Comparison of ENCODE assay signal across 10 cellular contexts in genomic region chr6:37502703-37503485, GRCh38. TPM values are rescaled to one million over a fixed set of nuclear protein-coding genes. Genes with fewer than 3 reads are reported as not detected.
DNase-seq lines count a peak whose midpoint lies in the region; ATAC-seq and TF ChIP-seq lines count a peak whose summit lies in the region.
"Had no signal": no experiment of that assay in that cellular context is flagged by ENCODE, and none has a peak within 500 bp of the region (broad histone marks: within the 10 kb centered on the region; RNA-seq: fewer than 3 reads in every experiment).

No MANE protein-coding gene starts in this region.

- H3K27ac Mint-ChIP-seq in CD8-positive, alpha-beta T cell, result peak overlapping the region; percentile 98
- H3K27ac Mint-ChIP-seq in T-helper 2 cell treated with Interferon-gamma antibody and Interleukin-4, amounts not matched to agents 5 μg/mL and 100 μg/mL, for 36 hours, result peak overlapping the region; percentile 95
- H3K27ac Mint-ChIP-seq in Caco-2 (ENCODE audit: unreplicated experiment), result no peak overlapping the region

- peaks cover 91% of the 10 kb centered on the region for H3K4me1 ChIP-seq in CD8-positive, alpha-beta T cell (ENCODE audit: insufficient read depth, low read length)
- H3K4me1 ChIP-seq in Loucy (ENCODE audit: insufficient read depth, low read length, poor library complexity, severe bottlenecking) (peaks cover 59% of the 10 kb centered on the region), Caco-2 (peaks cover 36% of the 10 kb centered on the region)

- H3K9me2 ChIP-seq in Loucy (replicated peaks; ENCODE audit: low read depth, low read length), result no peaks in the 10 kb centered on the region

- H4K20me1 ChIP-seq in Loucy (ENCODE audit: insufficient read depth, low read length, poor library complexity, severe bottlenecking), result no peaks in the 10 kb centered on the region

- H3K4me3 Mint-ChIP-seq in CD8-positive, alpha-beta T cell, result peak overlapping the region; percentile 66
- H3K4me3 Mint-ChIP-seq in T-helper 2 cell treated with Interferon-gamma antibody and Interleukin-4, amounts not matched to agents 5 μg/mL and 100 μg/mL, for 36 hours, result peak overlapping the region; percentile 70
- H3K4me3 Mint-ChIP-seq in Caco-2 (ENCODE audit: unreplicated experiment), result no peak overlapping the region

- H3K9ac ChIP-seq in Loucy (ENCODE audit: low read depth, low read length, poor library complexity, severe bottlenecking), result peak overlapping the region; percentile 75

- CTCF ChIA-PET in CD8-positive, alpha-beta T cell (lab: Charles Lee), result interaction anchor here (1.2 to 8.1 kb wide), 6 partner anchors 11 to 63 kb away, joined by 3 to 65 read pairs (median 13); no protein-coding TSS in a partner anchor
- CTCF ChIA-PET in Caco-2 (lab: Charles Lee), result no interaction called here

- H3K79me2 ChIP-seq in Loucy (ENCODE audit: insufficient read depth, low read length), result peaks cover 16% of the 10 kb centered on the region

- H2AFZ ChIP-seq in Loucy (ENCODE audit: low read length), result 0 out of 2 replicates have a peak overlapping the region, but pooled peaks have one; percentile 5

- peak overlapping the region; percentile 83 for H3K4me2 ChIP-seq in Loucy (ENCODE audit: low read depth, low read length, poor library complexity, severe bottlenecking)

- no peaks in the 10 kb centered on the region for H3K9me3 ChIP-seq in CD8-positive, alpha-beta T cell (ENCODE audit: low read length)
- H3K9me3 ChIP-seq in Loucy (ENCODE audit: insufficient read depth, low read depth, low read length), result no peaks in the 10 kb centered on the region
- H3K9me3 ChIP-seq in Caco-2, result no peaks in the 10 kb centered on the region
- H3K9me3 ChIP-seq: adrenal gland had no signal

- intact Hi-C loops in CD8-positive, alpha-beta T cell (cut with DNase I, micrococcal nuclease), result loop anchor here (1.0 to 5.0 kb wide), 5 partner anchors 13 to 246 kb away; partner anchors contain the start of genes CMTR1 (in 1 of the 2), TBC1D22B (in 1 of the 2) and TMEM217 (in 1 of the 2)
- intact Hi-C loops in Caco-2 (cut with micrococcal nuclease; ENCODE audit: unreplicated experiment) (no loop called here), head of caudate nucleus (cut with DNase I) (no loop called here)

- H3K36me3 Mint-ChIP-seq in CD8-positive, alpha-beta T cell, result peaks cover 3% of the 10 kb centered on the region
- H3K36me3 Mint-ChIP-seq in T-helper 2 cell treated with Interferon-gamma antibody and Interleukin-4, amounts not matched to agents 5 μg/mL and 100 μg/mL, for 36 hours (ENCODE audit: low read depth), result peaks cover 6% of the 10 kb centered on the region
- H3K36me3 Mint-ChIP-seq in Caco-2 (ENCODE audit: insufficient read depth, unreplicated experiment), result peaks cover 8% of the 10 kb centered on the region

- H3K36me3 ChIP-seq in CD8-positive, alpha-beta T cell (ENCODE audit: insufficient read depth, low read length), result no peaks in the 10 kb centered on the region
- H3K36me3 ChIP-seq in Loucy (ENCODE audit: insufficient read depth, low read length) (no peaks in the 10 kb centered on the region), Caco-2 (ENCODE audit: control insufficient read depth, insufficient read depth, low read length) (no peaks in the 10 kb centered on the region)
- H3K36me3 ChIP-seq: adrenal gland had no signal

- H3F3A ChIP-seq in Loucy (ENCODE audit: low read depth), result peaks cover 17% of the 10 kb centered on the region

- H3K4me3 ChIP-seq in CD8-positive, alpha-beta T cell (ENCODE audit: low read depth, low read length), result peak overlapping the region; percentile 6
- H3K4me3 ChIP-seq in Loucy (ENCODE audit: low read length, poor library complexity, severe bottlenecking) (peak overlapping the region; percentile 58), Caco-2 (ENCODE audit: low read depth, low read length) (no peak overlapping the region)
- H3K4me3 ChIP-seq: adrenal gland had no signal

- BruUV-seq in Caco-2 (replicated peaks; lab: Mats Ljungman, UMichigan), result no TSS peak

- H3K4me1 Mint-ChIP-seq in CD8-positive, alpha-beta T cell (ENCODE audit: low read depth), result peaks cover 86% of the 10 kb centered on the region
- H3K4me1 Mint-ChIP-seq in T-helper 2 cell treated with Interferon-gamma antibody and Interleukin-4, amounts not matched to agents 5 μg/mL and 100 μg/mL, for 36 hours (ENCODE audit: low read depth), result peaks cover 49% of the 10 kb centered on the region
- peaks cover 21% of the 10 kb centered on the region for H3K4me1 Mint-ChIP-seq in Caco-2 (ENCODE audit: low read depth, unreplicated experiment)

- no peaks in the 10 kb centered on the region for H3K27me3 Mint-ChIP-seq in CD8-positive, alpha-beta T cell (ENCODE audit: low read depth)
- no peaks in the 10 kb centered on the region for H3K27me3 Mint-ChIP-seq in T-helper 2 cell treated with Interferon-gamma antibody and Interleukin-4, amounts not matched to agents 5 μg/mL and 100 μg/mL, for 36 hours (ENCODE audit: low read depth)
- H3K27me3 Mint-ChIP-seq in Caco-2 (ENCODE audit: insufficient read depth, unreplicated experiment), result no peaks in the 10 kb centered on the region

- peak; percentile 65 for ATAC-seq in CD8-positive, alpha-beta T cell
- no peak for ATAC-seq in HG02759 (IDR thresholded peaks at IDR 0.05; ENCODE audit: unreplicated experiment)
- ATAC-seq: Right ventricle myocardium inferior had no signal

- POLR2A ChIA-PET in CD8-positive, alpha-beta T cell (lab: Charles Lee), result interaction anchor here (0.7 to 10.6 kb wide), 10 partner anchors 11 to 70 kb away, joined by 3 to 207 read pairs (median 4); partner anchors contain the start of gene CMTR1
- POLR2A ChIA-PET in Caco-2 (lab: Charles Lee), result no interaction called here

- DNase-seq in CD8-positive, alpha-beta T cell, result peak; percentile 29 to 85 (median 59)
- DNase-seq in T-helper 2 cell treated with Interferon-gamma antibody and Interleukin-4, amounts not matched to agents 5 μg/mL and 100 μg/mL, for 36 hours (ENCODE audit: low spot score), result peak; percentile 30
- peak; percentile 45 for DNase-seq in germinal center (ENCODE audit: low spot score)
- DNase-seq in GM20000 (ENCODE audit: low spot score), result no peak
- no peak for DNase-seq in Caco-2
- no peak for DNase-seq in head of caudate nucleus
- DNase-seq: adrenal gland had no signal

- H3K27me3 ChIP-seq in CD8-positive, alpha-beta T cell (ENCODE audit: insufficient read depth, low read length), result no peaks in the 10 kb centered on the region
- H3K27me3 ChIP-seq in Loucy (ENCODE audit: insufficient read depth, low read length, poor library complexity, severe bottlenecking) (no peaks in the 10 kb centered on the region), Caco-2 (replicated peaks; ENCODE audit: control insufficient read depth, insufficient read depth, low read length) (no peaks in the 10 kb centered on the region)
- H3K27me3 ChIP-seq: adrenal gland had no signal

- H3K27ac ChIP-seq in CD8-positive, alpha-beta T cell (ENCODE audit: low read depth, low read length), result peak overlapping the region; percentile 91

- TF ChIP-seq CTCF in CD8-positive, alpha-beta T cell (IDR thresholded peaks at IDR 0.05), result no peak
- TF ChIP-seq CTCF in Loucy (conservative IDR thresholded peaks at IDR 0.05; ENCODE audit: low read length) (no peak), GM20000 (IDR thresholded peaks at IDR 0.05; ENCODE audit: extremely low read depth, missing control alignments) (no peak), Caco-2 (IDR thresholded peaks at IDR 0.05; ENCODE audit: insufficient read depth in 1 of 2, low read depth in 1 of 2, low read length in 1 of 2, severe bottlenecking in 1 of 2, unreplicated experiment in 1 of 2) (no peak)

- H3K9me3 Mint-ChIP-seq in CD8-positive, alpha-beta T cell, result no peaks in the 10 kb centered on the region
- H3K9me3 Mint-ChIP-seq in T-helper 2 cell treated with Interferon-gamma antibody and Interleukin-4, amounts not matched to agents 5 μg/mL and 100 μg/mL, for 36 hours, result no peaks in the 10 kb centered on the region
- no peaks in the 10 kb centered on the region for H3K9me3 Mint-ChIP-seq in Caco-2 (ENCODE audit: unreplicated experiment)

RNA-seq across cellular contexts. Expression of gene CCDC167, which starts 3.2 kb away (rescaled TPM):
- 1 to 10 TPM; 5.4 to 6.2 TPM for total RNA-seq in CD8-positive, alpha-beta T cell
- 30.6 and 32.3 TPM in 2 replicates for total RNA-seq in Caco-2 (2022)

Comparison
In these comparisons a context has a peak if more than half of its experiments do, and no peak if none do; other contexts are left out.
1. DNase-seq: peak in CD8-positive, alpha-beta T cell (7 of 7), T-helper 2 cell treated with Interferon-gamma antibody and Interleukin-4, amounts not matched to agents 5 μg/mL and 100 μg/mL, for 36 hours (single experiment) and germinal center (single experiment); none in GM20000 (single experiment), Caco-2 (0 of 2) and head of caudate nucleus (0 of 42).
2. intact Hi-C loops: an anchor here in CD8-positive, alpha-beta T cell (1.0 to 5.0 kb wide); none called in Caco-2 and head of caudate nucleus.